1 cellular context compared by ENCODE assay signal in the genomic region with DNA sequence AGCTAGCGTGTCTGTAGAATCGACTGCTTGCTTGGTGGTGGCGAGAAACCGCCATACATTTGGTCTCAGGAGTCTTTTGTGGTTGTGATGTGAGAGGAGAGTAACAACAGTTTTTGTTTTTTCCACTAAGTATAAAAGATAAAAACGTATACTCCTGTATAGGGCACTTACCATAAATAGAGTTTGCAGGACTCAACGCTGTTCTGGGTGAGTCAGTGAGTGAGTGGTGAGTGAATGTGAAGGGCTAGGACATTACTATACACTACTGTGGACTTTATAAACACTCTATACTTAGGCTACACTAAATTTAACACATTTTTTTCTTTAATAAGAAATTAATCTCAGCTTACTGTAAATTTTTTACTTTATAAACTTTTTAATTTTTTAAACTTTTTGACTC. TPM values are rescaled to one million over a fixed set of nuclear protein-coding genes. Genes with fewer than 3 reads are reported as not detected.
"Had no signal": no experiment of that assay in that cellular context is flagged by ENCODE, and none has a peak within 500 bp of the region (broad histone marks: within the 10 kb centered on the region; RNA-seq: fewer than 3 reads in every experiment).

No MANE protein-coding gene starts in this region.

RNA-seq across cellular contexts. Expression of a gene that starts 43.7 kb away (rescaled TPM):
- total RNA-seq: naive thymus-derived CD8-positive, alpha-beta T cell had no signal
- polyA plus RNA-seq: naive thymus-derived CD8-positive, alpha-beta T cell had no signal
